In genomic region chr6:26031595-26032386, GRCh38 we compare ENCODE assay signal across 8 cellular contexts. TPM values are rescaled to one million over a fixed set of nuclear protein-coding genes. Genes with fewer than 3 reads are reported as not detected.
DNase-seq lines count a peak whose midpoint lies in the region; TF ChIP-seq lines count a peak whose summit lies in the region.

No MANE protein-coding gene starts in this region.

- no peak overlapping the region for H3K9ac ChIP-seq in neural cell (ENCODE audit: low read length)

- TF ChIP-seq RAD21 in neural cell (conservative IDR thresholded peaks at IDR 0.05), result no peak

- peak; percentile 15 for TF ChIP-seq CTCF in foreskin fibroblast (IDR thresholded peaks at IDR 0.05; ENCODE audit: low read depth, low read length)
- peak; percentile 54 for TF ChIP-seq CTCF in neural cell (IDR thresholded peaks at IDR 0.05; ENCODE audit: poor library complexity, severe bottlenecking)
- TF ChIP-seq CTCF in tibial nerve (IDR thresholded peaks at IDR 0.05), result peak in 1 of 5 experiments; percentile 32

- H3F3A ChIP-seq in neural cell (ENCODE audit: insufficient read depth, low read length, poor library complexity, severe bottlenecking), result peaks cover 11% of the 10 kb centered on the region

- TF ChIP-seq EP300 in neural cell (conservative IDR thresholded peaks at IDR 0.05; ENCODE audit: poor library complexity, severe bottlenecking) (no peak), tibial nerve (IDR thresholded peaks at IDR 0.05) (peak in 1 of 2 donors; percentile 79)

- H3K27me3 ChIP-seq in neural cell (ENCODE audit: insufficient read depth, low read depth, low read length) (no peaks in the 10 kb centered on the region), tibial nerve (no peaks in the 10 kb centered on the region)

- no peak overlapping the region for H2AFZ ChIP-seq in neural cell (ENCODE audit: low read depth, low read length)

- no peaks in the 10 kb centered on the region for H3K79me2 ChIP-seq in neural cell (replicated peaks; ENCODE audit: insufficient read depth, low read length)

- no peaks in the 10 kb centered on the region for H3K9me2 ChIP-seq in neural cell (ENCODE audit: insufficient read depth, low read length)

- DNase-seq in GM03348 (ENCODE audit: low spot score), result peak; percentile 94
- DNase-seq in HCEC 1CT, result peak; percentile 99
- DNase-seq in M059J (ENCODE audit: low read depth), result peak; percentile 100
- DNase-seq in activated gamma-delta T cell treated with anti-CD3 and anti-CD28 coated beads, Interleukin-2, amount 50 U/mL, for 16 hours (ENCODE audit: low read depth), result peak; percentile 82
- DNase-seq in foreskin fibroblast, result peak; percentile 92 to 95
- peak; percentile 64 to 95 for DNase-seq in tibial nerve (ENCODE audit: low spot score in 2 of 2)

- H3K9me3 ChIP-seq in neural cell (ENCODE audit: low read length), result no peaks in the 10 kb centered on the region
- H3K9me3 ChIP-seq in tibial nerve, result no peaks in the 10 kb centered on the region

- WGBS in tibial nerve, 2 donors, result 2% methylated on average over 43 to 44 of the region's 46 CpGs

- H3K4me1 ChIP-seq in tibial nerve, result peaks cover 0 to 32% (median 4%) of the 10 kb centered on the region in 4 donors

- H4K20me1 ChIP-seq in neural cell (ENCODE audit: insufficient read depth), result no peaks in the 10 kb centered on the region

- H3K27ac ChIP-seq in neural cell (ENCODE audit: low read length) (no peak overlapping the region), tibial nerve (peak overlapping the region in 3 of 4 donors; percentile 83 to 96 (median 86))

- H3K4me2 ChIP-seq in neural cell (ENCODE audit: low read length), result peak overlapping the region; percentile 99

- no peaks in the 10 kb centered on the region for H3K36me3 ChIP-seq in neural cell (ENCODE audit: insufficient read depth, low read length)
- H3K36me3 ChIP-seq in tibial nerve, result no peaks in the 10 kb centered on the region

- H3K4me3 ChIP-seq in foreskin fibroblast (ENCODE audit: low read depth in 1 of 2, low read length in 2 of 2) (peak overlapping the region; percentile 59 to 76), neural cell (ENCODE audit: low read length) (peak overlapping the region; percentile 81), tibial nerve (peak overlapping the region; percentile 33 to 68 (median 55))

- peak; percentile 99 for TF ChIP-seq POLR2A in Raji (IDR thresholded peaks at IDR 0.05; ENCODE audit: insufficient read depth, low read depth, low read length)
- TF ChIP-seq POLR2A in tibial nerve (IDR thresholded peaks at IDR 0.05), result no peak

TF ChIP-seq in neural cell, 6 proteins besides CTCF, POLR2A, EP300 and RAD21:
- no peak for TF ChIP-seq REST (IDR thresholded peaks at IDR 0.05; ENCODE audit: borderline replicate concordance)
- peak; percentile 95 for TF ChIP-seq MXI1 (conservative IDR thresholded peaks at IDR 0.05; ENCODE audit: poor library complexity, severe bottlenecking)
- TF ChIP-seq TAF1 (IDR thresholded peaks at IDR 0.05; ENCODE audit: low read depth), result no peak
- TF ChIP-seq SMC3 (conservative IDR thresholded peaks at IDR 0.05; ENCODE audit: poor library complexity), result no peak
- TF ChIP-seq POLR2AphosphoS5 (IDR thresholded peaks at IDR 0.05), result peak; percentile 32
- TF ChIP-seq EZH2 (IDR thresholded peaks at IDR 0.05; ENCODE audit: borderline replicate concordance, insufficient read depth, low read length, poor library complexity, severe bottlenecking), result no peak

RNA-seq across cellular contexts. Expression of gene HFE, which starts 55.4 kb away (rescaled TPM):
- 16.9 and 20.6 TPM in 2 replicates for total RNA-seq in M059J (2014; rRNA removed; shearing (Covaris generic))
- polyA plus RNA-seq in neural cell, result not detected in 2 replicates
- not detected in 2 replicates for polyA minus RNA-seq in neural cell
- total RNA-seq in tibial nerve, result 10 to 100 TPM in 2 of 4 donors, 1 to 10 TPM in 2; 5.9 to 11.0 (median 9.0) TPM
